10 cellular contexts compared by ENCODE assay signal in genomic region chr10:128087884-128088695, GRCh38. TPM values are rescaled to one million over a fixed set of nuclear protein-coding genes. Genes with fewer than 3 reads are reported as not detected.
A peak's percentile ranks its signal among the peaks of the same experiment; 100 is the strongest.
DNase-seq lines count a peak whose midpoint lies in the region; ATAC-seq, FAIRE-seq and TF ChIP-seq lines count a peak whose summit lies in the region.
"Had no signal": no experiment of that assay in that cellular context is flagged by ENCODE, and none has a peak within 500 bp of the region (broad histone marks: within the 10 kb centered on the region; RNA-seq: fewer than 3 reads in every experiment).

No MANE protein-coding gene starts in this region.

- no peak for FAIRE-seq in HepG2 (lab: Jason Lieb, UNC)

- peaks cover 16% of the 10 kb centered on the region for H3K4me1 ChIP-seq in HepG2 (ENCODE audit: insufficient read depth, low read length)
- no peaks in the 10 kb centered on the region for H3K4me1 ChIP-seq in left ventricle myocardium inferior

- intact Hi-C loops in HepG2 (cut with micrococcal nuclease; ENCODE audit: unreplicated experiment) (no loop called here), left ventricle myocardium inferior (cut with micrococcal nuclease) (no loop called here)

- no peaks in the 10 kb centered on the region for H4K20me1 ChIP-seq in HepG2 (ENCODE audit: insufficient read depth, low read length)

- no peaks in the 10 kb centered on the region for H3K79me2 ChIP-seq in HepG2 (ENCODE audit: insufficient read depth, low read length)

- no peak overlapping the region; the same call in 1 of the 2 replicates for H3K4me2 ChIP-seq in HepG2 (ENCODE audit: low read depth, low read length)

- TF ChIP-seq CTCF in astrocyte of the spinal cord (IDR thresholded peaks at IDR 0.05; ENCODE audit: low read depth, low read length) = peak; percentile 15
- peak; percentile 31 for TF ChIP-seq CTCF in HepG2 (CRISPR knock-in tag; IDR thresholded peaks at IDR 0.05)
- TF ChIP-seq CTCF in left ventricle myocardium inferior (IDR thresholded peaks at IDR 0.05; ENCODE audit: borderline replicate concordance) = no peak

- H2AFZ ChIP-seq in HepG2 (ENCODE audit: low read length) = no peak overlapping the region

- no peak for TF ChIP-seq RAD21 in HepG2 (CRISPR knock-in tag; IDR thresholded peaks at IDR 0.05)

- BruUV-seq in HepG2 (replicated peaks; lab: Mats Ljungman, UMichigan) = no TSS peak

- DNase-seq in G401 (ENCODE audit: low spot score) (peak; percentile 39), HT-29 (ENCODE audit: low spot score) (peak; percentile 48), astrocyte of the spinal cord (ENCODE audit: low read depth, low spot score) (no peak), HepG2 (ENCODE audit: low spot score) (peak; percentile 18), left ventricle myocardium inferior (no peak)
- DNase-seq: activated CD4-positive, alpha-beta memory T cell treated with anti-CD3 and anti-CD28 coated beads for 36 hours; foreskin fibroblast had no signal

- no peaks in the 10 kb centered on the region for H3K9me3 ChIP-seq in HepG2 (ENCODE audit: low read length)
- H3K9me3 ChIP-seq in left ventricle myocardium inferior (replicated peaks) = no peaks in the 10 kb centered on the region

- in situ Hi-C loops in G401 (cut with HindIII; ENCODE audit: low sequenced_read_pairs) (no loop called here), astrocyte of the spinal cord (cut with HindIII; ENCODE audit: low sequenced_read_pairs) (no loop called here), HepG2 (cut with HindIII; ENCODE audit: extremely low pct_ligation_motif_present, low pct_unique_long_range_greater_than_20kb) (loop anchor here (25.0 kb wide), 1 partner anchor 449 kb away; no protein-coding TSS in a partner anchor)

- H3K27ac ChIP-seq in HepG2 (ENCODE audit: extremely low read length, insufficient read depth, low read length) = no peak overlapping the region
- H3K27ac ChIP-seq in left ventricle myocardium inferior (replicated peaks) = no peak overlapping the region
- H3K27ac ChIP-seq: RWPE1 had no signal

- no peak overlapping the region for H3K4me3 ChIP-seq in astrocyte of the spinal cord (ENCODE audit: low read depth, low read length)
- no peak overlapping the region for H3K4me3 ChIP-seq in HepG2 (replicated peaks in 1 of 3; ENCODE audit: insufficient read depth in 1 of 3, low read depth in 2 of 3, low read length in 3 of 3)
- no peak overlapping the region for H3K4me3 ChIP-seq in left ventricle myocardium inferior

- CTCF ChIA-PET in HepG2 (lab: Yijun Ruan, JAX; ENCODE audit: low intra/inter-chr PET ratio, low total read pairs) = no interaction called here

- no peak for TF ChIP-seq POLR2A in HepG2 (IDR thresholded peaks at IDR 0.05; ENCODE audit: insufficient read depth in 1 of 2, low read depth in 2 of 2, low read length in 2 of 2)

- H3K27me3 ChIP-seq in HepG2 (ENCODE audit: control insufficient read depth in 1 of 2, insufficient read depth in 2 of 2, low read length in 2 of 2) (peaks cover 0 to 9% of the 10 kb centered on the region in 2 experiments; a peak in 2 of 5 replicates), left ventricle myocardium inferior (ENCODE audit: low read depth) (peaks cover 43% of the 10 kb centered on the region)

- H3K9ac ChIP-seq in HepG2 (ENCODE audit: insufficient read depth, low read depth, low read length) = no peak overlapping the region

- POLR2A ChIA-PET in HepG2 (lab: Yijun Ruan, JAX) = no interaction called here

- 14% methylated on average over 11 of the region's 12 CpGs for WGBS in HepG2 (ENCODE audit: low lambda C conversion rate)

- no peak for TF ChIP-seq EP300 in HepG2 (IDR thresholded peaks at IDR 0.05; ENCODE audit: low read depth in 2 of 2, low read length in 2 of 2)
- no peak for TF ChIP-seq EP300 in HepG2 (CRISPR knock-in tag; IDR thresholded peaks at IDR 0.05; ENCODE audit: borderline replicate concordance)

- H3K36me3 ChIP-seq in HepG2 (replicated peaks in 1 of 2; ENCODE audit: control insufficient read depth in 1 of 2, insufficient read depth in 2 of 2, low read length in 2 of 2) = no peaks in the 10 kb centered on the region
- H3K36me3 ChIP-seq in left ventricle myocardium inferior = peaks cover 20% of the 10 kb centered on the region

- peak; percentile 82 for ATAC-seq in HepG2
- ATAC-seq in GM21576 (IDR thresholded peaks at IDR 0.05; ENCODE audit: unreplicated experiment) = no peak
- no peak for ATAC-seq in GM18861 (IDR thresholded peaks at IDR 0.05; ENCODE audit: unreplicated experiment)

TF ChIP-seq in HepG2, 621 proteins besides CTCF, POLR2A, EP300 and RAD21:
- TF ChIP-seq MNT (IDR thresholded peaks at IDR 0.05) (peak; percentile 58), ZNF574 (CRISPR knock-in tag; IDR thresholded peaks at IDR 0.05) (no peak), ZSCAN29 (CRISPR knock-in tag; conservative IDR thresholded peaks at IDR 0.05) (no peak), IRF9 (CRISPR knock-in tag; IDR thresholded peaks at IDR 0.05; ENCODE audit: borderline replicate concordance) (no peak), CREB1 (IDR thresholded peaks at IDR 0.05) (peak; percentile 41; the same call in 1 of the 2 replicates), CREB1 (CRISPR knock-in tag; IDR thresholded peaks at IDR 0.05) (no peak), ATF7 (IDR thresholded peaks at IDR 0.05) (peak; percentile 49), ATF7 (CRISPR knock-in tag; IDR thresholded peaks at IDR 0.05) (no peak)
TF ChIP-seq in HepG2: peak in this region for 3.

RNA-seq across cellular contexts. Expression of gene MKI67, which starts 38.1 kb away (rescaled TPM):
- total RNA-seq in G401 (2014; rRNA removed; shearing (Covaris generic)) = 9.2 and 13.8 TPM in 2 replicates
- total RNA-seq in HT-29 (2014; rRNA removed; shearing (Covaris generic)) = 49.8 and 66.9 TPM in 2 replicates
- total RNA-seq in HepG2 (2016; rRNA removed; fragmentation: Illumina TruSeq; extraction: Trizol) = 22.9 and 54.3 TPM in 2 replicates
- 2.3 and 2.6 TPM in 2 replicates for total RNA-seq in HepG2 (2016; cell fraction: cytosol; rRNA removed; fragmentation: Illumina TruSeq; extraction: Trizol; ENCODE audit: low read depth)
- total RNA-seq in HepG2 (2016; cell fraction: insoluble cytoplasmic fraction; rRNA removed; fragmentation: Illumina TruSeq; extraction: Trizol) = 19.0 and 47.1 TPM in 2 replicates
- total RNA-seq in HepG2 (2016; cell fraction: membrane; rRNA removed; fragmentation: Illumina TruSeq; extraction: Trizol) = 8.0 and 10.9 TPM in 2 replicates
- 63.2 and 64.1 TPM in 2 replicates for total RNA-seq in HepG2 (2016; cell fraction: nucleus; rRNA removed; fragmentation: Illumina TruSeq; extraction: Trizol)
- 4.7 and 6.7 TPM in 2 replicates for polyA plus RNA-seq in HepG2 (2011; rRNA removed)
- polyA plus RNA-seq in HepG2 (2011; cell fraction: cytosol; rRNA removed) = 5.0 and 5.1 TPM in 2 replicates
- 10.0 and 14.1 TPM in 2 replicates for polyA plus RNA-seq in HepG2 (2011; cell fraction: nucleus; rRNA removed)
- polyA plus RNA-seq in HepG2 (2012) = 6.6 and 17.1 TPM in 2 replicates
- 1.0 and 1.3 TPM in 2 replicates for polyA plus RNA-seq in HepG2 (2016; cell fraction: cytosol; fragmentation: Illumina TruSeq; extraction: Trizol; ENCODE audit: low read depth)
- 49.6 and 59.8 TPM in 2 replicates for polyA plus RNA-seq in HepG2 (2016; cell fraction: insoluble cytoplasmic fraction; fragmentation: Illumina TruSeq; extraction: Trizol; ENCODE audit: low read depth)
- polyA plus RNA-seq in HepG2 (2016; cell fraction: membrane; fragmentation: Illumina TruSeq; extraction: Trizol; ENCODE audit: low read depth) = 2.2 and 3.0 TPM in 2 replicates
- polyA plus RNA-seq in HepG2 (2016; cell fraction: nucleus; fragmentation: Illumina TruSeq; extraction: Trizol; ENCODE audit: insufficient read depth, low read depth) = 88.9 and 112 TPM in 2 replicates
- polyA minus RNA-seq in HepG2 (2011; rRNA and poly(A)+ RNA removed; ENCODE audit: low replicate concordance) = 8.0 and 51.1 TPM in 2 replicates
- polyA minus RNA-seq in HepG2 (2011; cell fraction: cytosol; rRNA and poly(A)+ RNA removed) = 16.7 and 21.3 TPM in 2 replicates
- 25.5 and 35.3 TPM in 2 replicates for polyA minus RNA-seq in HepG2 (2011; cell fraction: nucleus; rRNA and poly(A)+ RNA removed)
- total RNA-seq in left ventricle myocardium inferior = 1.2 TPM

Comparison
In these comparisons a context has a peak if more than half of its experiments do, and no peak if none do; other contexts are left out.
1. DNase-seq: peak in G401 (single experiment), HT-29 (single experiment) and HepG2 (single experiment); none in astrocyte of the spinal cord (single experiment) and left ventricle myocardium inferior (single experiment).